1 cellular context compared by ENCODE assay signal in the genomic region with DNA sequence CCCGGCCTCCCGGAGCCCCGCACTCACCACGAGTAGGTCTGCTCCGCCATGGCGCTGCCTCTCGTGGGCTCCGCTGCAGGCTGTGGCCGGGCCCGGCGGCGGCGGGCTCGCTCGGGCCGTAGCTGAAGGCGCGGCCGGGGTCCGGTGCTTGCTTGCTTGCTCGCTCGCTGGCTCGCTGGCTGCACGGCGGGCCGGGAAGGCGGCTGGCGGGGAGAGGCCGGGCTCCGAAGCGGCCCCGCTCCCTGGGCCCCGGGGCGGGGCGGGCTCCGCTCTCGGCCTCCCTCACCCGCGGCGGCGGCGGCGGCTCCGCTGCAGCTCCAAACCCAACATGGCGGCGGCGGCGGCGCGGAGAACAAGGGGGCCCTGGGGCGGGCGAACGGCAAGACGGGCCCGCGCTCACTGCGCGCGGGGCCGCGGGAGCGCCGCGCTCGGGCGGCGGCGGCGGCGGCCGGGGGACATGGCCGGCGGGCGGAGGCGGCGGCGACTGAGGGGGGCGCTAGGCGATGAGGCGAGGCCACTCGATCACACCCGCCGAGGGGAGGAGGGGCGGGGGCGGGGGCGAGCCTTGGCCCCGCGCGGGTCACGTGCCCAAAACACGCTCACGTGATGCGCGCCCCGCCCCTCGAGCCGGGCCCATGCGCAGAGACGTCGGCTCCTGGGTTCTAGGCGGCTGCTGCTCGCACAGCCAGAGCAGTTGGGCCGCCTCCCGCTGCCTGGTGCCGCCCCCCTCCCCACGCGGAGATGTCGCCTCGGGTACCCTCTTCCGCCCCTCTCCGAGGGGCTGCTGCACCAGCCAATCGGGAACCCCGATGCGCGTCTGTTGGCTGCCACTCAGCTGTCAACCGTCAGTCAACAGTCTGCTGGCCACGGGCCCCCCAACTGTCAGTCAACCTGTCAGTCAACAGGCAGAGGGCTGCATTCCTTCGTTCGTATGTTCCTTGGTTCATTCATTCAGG.
TF ChIP-seq lines count a peak whose summit lies in the region.

TSS of gene SPPL3 (minus strand) at position 541 of the 956 bp plus-strand sequence. CDS start at position 50, 491 bp downstream.

TF ChIP-seq in HEK293, 187 proteins besides CTCF, POLR2A, EP300 and RAD21 (continued from another document):
- peak; percentile 96 for TF ChIP-seq PATZ1 (tag by site-specific recombination; IDR thresholded peaks at IDR 0.05)
- TF ChIP-seq ZNF146 (tag by site-specific recombination; IDR thresholded peaks at IDR 0.05) = no peak
- TF ChIP-seq EGR2 (tag by site-specific recombination; IDR thresholded peaks at IDR 0.05; ENCODE audit: low read depth) = peak; percentile 55
- TF ChIP-seq ZNF24 (tag by site-specific recombination; IDR thresholded peaks at IDR 0.05) = peak; percentile 74; the same call in 1 of the 2 replicates
- peak; percentile 36; the same call in 1 of the 2 replicates for TF ChIP-seq ZBTB20 (tag by site-specific recombination; IDR thresholded peaks at IDR 0.05)
- peak; percentile 71 for TF ChIP-seq ZBTB17 (tag by site-specific recombination; IDR thresholded peaks at IDR 0.05)
- peak; percentile 89 for TF ChIP-seq SCRT2 (tag by site-specific recombination; IDR thresholded peaks at IDR 0.05)
- peak; percentile 43; the same call in 1 of the 2 replicates for TF ChIP-seq ZXDB (tag by site-specific recombination; IDR thresholded peaks at IDR 0.05)
- TF ChIP-seq TSHZ1 (tag by site-specific recombination; IDR thresholded peaks at IDR 0.05; ENCODE audit: borderline replicate concordance) = peak; percentile 96
- peak; percentile 66; the same call in 1 of the 2 replicates for TF ChIP-seq KLF7 (tag by site-specific recombination; IDR thresholded peaks at IDR 0.05; ENCODE audit: borderline replicate concordance)
- TF ChIP-seq ZNF398 (tag by site-specific recombination; IDR thresholded peaks at IDR 0.05) = peak; percentile 37; the same call in 1 of the 2 replicates
- TF ChIP-seq ZNF600 (tag by site-specific recombination; IDR thresholded peaks at IDR 0.05) = peak; percentile 23; the same call in 1 of the 2 replicates
- TF ChIP-seq KLF8 (tag by site-specific recombination; IDR thresholded peaks at IDR 0.05) = peak; percentile 93
- TF ChIP-seq ZNF654 (tag by site-specific recombination; IDR thresholded peaks at IDR 0.05; ENCODE audit: low read depth) = no peak
- TF ChIP-seq ZNF596 (tag by site-specific recombination; IDR thresholded peaks at IDR 0.05) = no peak
- peak; percentile 85 for TF ChIP-seq KLF1 (tag by site-specific recombination; IDR thresholded peaks at IDR 0.05)
- no peak for TF ChIP-seq ZNF221 (tag by site-specific recombination; IDR thresholded peaks at IDR 0.05; ENCODE audit: borderline replicate concordance)
- 0 out of 2 replicates have a peak, but pooled peaks have one; percentile 46 for TF ChIP-seq ZNF785 (tag by site-specific recombination; IDR thresholded peaks at IDR 0.05)
- TF ChIP-seq SP7 (tag by site-specific recombination; IDR thresholded peaks at IDR 0.05) = peak; percentile 67
- TF ChIP-seq ZFHX2 (tag by site-specific recombination; conservative IDR thresholded peaks at IDR 0.05) = peak; percentile 78
- no peak for TF ChIP-seq ZNF423 (tag by site-specific recombination; IDR thresholded peaks at IDR 0.05)
- no peak for TF ChIP-seq SALL2 (tag by site-specific recombination; IDR thresholded peaks at IDR 0.05; ENCODE audit: borderline replicate concordance)
- no peak for TF ChIP-seq ZNF48 (tag by site-specific recombination; IDR thresholded peaks at IDR 0.05)
- peak; percentile 93 for TF ChIP-seq SP3 (tag by site-specific recombination; IDR thresholded peaks at IDR 0.05)
- peak; percentile 50 for TF ChIP-seq ZIC2 (tag by site-specific recombination; IDR thresholded peaks at IDR 0.05)
- TF ChIP-seq, protein P1, sequence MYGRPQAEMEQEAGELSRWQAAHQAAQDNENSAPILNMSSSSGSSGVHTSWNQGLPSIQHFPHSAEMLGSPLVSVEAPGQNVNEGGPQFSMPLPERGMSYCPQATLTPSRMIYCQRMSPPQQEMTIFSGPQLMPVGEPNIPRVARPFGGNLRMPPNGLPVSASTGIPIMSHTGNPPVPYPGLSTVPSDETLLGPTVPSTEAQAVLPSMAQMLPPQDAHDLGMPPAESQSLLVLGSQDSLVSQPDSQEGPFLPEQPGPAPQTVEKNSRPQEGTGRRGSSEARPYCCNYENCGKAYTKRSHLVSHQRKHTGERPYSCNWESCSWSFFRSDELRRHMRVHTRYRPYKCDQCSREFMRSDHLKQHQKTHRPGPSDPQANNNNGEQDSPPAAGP (tag by site-specific recombination; IDR thresholded peaks at IDR 0.05) = 0 out of 2 replicates have a peak, but pooled peaks have one; percentile 35
- peak; percentile 53; the same call in 1 of the 2 replicates for TF ChIP-seq GLIS2 (tag by site-specific recombination; IDR thresholded peaks at IDR 0.05)
- TF ChIP-seq ZNF747 (tag by site-specific recombination; IDR thresholded peaks at IDR 0.05) = no peak
- TF ChIP-seq WT1 (tag by site-specific recombination; IDR thresholded peaks at IDR 0.05) = no peak; the same call in 1 of the 2 replicates
- TF ChIP-seq ZNF610 (tag by site-specific recombination; IDR thresholded peaks at IDR 0.05; ENCODE audit: borderline replicate concordance) = no peak
- TF ChIP-seq ZNF16 (tag by site-specific recombination; IDR thresholded peaks at IDR 0.05; ENCODE audit: low read depth) = no peak
- TF ChIP-seq KLF16 (tag by site-specific recombination; IDR thresholded peaks at IDR 0.05) = peak; percentile 96
- TF ChIP-seq, protein P2, sequence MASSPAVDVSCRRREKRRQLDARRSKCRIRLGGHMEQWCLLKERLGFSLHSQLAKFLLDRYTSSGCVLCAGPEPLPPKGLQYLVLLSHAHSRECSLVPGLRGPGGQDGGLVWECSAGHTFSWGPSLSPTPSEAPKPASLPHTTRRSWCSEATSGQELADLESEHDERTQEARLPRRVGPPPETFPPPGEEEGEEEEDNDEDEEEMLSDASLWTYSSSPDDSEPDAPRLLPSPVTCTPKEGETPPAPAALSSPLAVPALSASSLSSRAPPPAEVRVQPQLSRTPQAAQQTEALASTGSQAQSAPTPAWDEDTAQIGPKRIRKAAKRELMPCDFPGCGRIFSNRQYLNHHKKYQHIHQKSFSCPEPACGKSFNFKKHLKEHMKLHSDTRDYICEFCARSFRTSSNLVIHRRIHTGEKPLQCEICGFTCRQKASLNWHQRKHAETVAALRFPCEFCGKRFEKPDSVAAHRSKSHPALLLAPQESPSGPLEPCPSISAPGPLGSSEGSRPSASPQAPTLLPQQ (tag by site-specific recombination; IDR thresholded peaks at IDR 0.05) = peak; percentile 63; the same call in 1 of the 2 replicates
- TF ChIP-seq GLIS1 (tag by site-specific recombination; IDR thresholded peaks at IDR 0.05) = peak; percentile 61; the same call in 1 of the 2 replicates
- peak; percentile 84 for TF ChIP-seq ZBTB26 (tag by site-specific recombination; optimal IDR thresholded peaks at IDR 0.05)
- no peak for TF ChIP-seq ZNF148 (tag by site-specific recombination; IDR thresholded peaks at IDR 0.05; ENCODE audit: borderline replicate concordance)
- TF ChIP-seq YY1 (tag by site-specific recombination; IDR thresholded peaks at IDR 0.05) = peak; percentile 62; the same call in 1 of the 2 replicates
- TF ChIP-seq, protein P3, sequence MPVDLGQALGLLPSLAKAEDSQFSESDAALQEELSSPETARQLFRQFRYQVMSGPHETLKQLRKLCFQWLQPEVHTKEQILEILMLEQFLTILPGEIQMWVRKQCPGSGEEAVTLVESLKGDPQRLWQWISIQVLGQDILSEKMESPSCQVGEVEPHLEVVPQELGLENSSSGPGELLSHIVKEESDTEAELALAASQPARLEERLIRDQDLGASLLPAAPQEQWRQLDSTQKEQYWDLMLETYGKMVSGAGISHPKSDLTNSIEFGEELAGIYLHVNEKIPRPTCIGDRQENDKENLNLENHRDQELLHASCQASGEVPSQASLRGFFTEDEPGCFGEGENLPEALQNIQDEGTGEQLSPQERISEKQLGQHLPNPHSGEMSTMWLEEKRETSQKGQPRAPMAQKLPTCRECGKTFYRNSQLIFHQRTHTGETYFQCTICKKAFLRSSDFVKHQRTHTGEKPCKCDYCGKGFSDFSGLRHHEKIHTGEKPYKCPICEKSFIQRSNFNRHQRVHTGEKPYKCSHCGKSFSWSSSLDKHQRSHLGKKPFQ (tag by site-specific recombination; IDR thresholded peaks at IDR 0.05) = peak; percentile 56; the same call in 1 of the 2 replicates
- peak; percentile 97 for TF ChIP-seq KLF10 (tag by site-specific recombination; IDR thresholded peaks at IDR 0.05)
- TF ChIP-seq ZNF335 (tag by site-specific recombination; conservative IDR thresholded peaks at IDR 0.05) = peak; percentile 76
- TF ChIP-seq SP2 (tag by site-specific recombination; IDR thresholded peaks at IDR 0.05) = peak; percentile 97
